1 cellular context compared by ENCODE assay signal in genomic region chr3:169146112-169146665, GRCh38.
TF ChIP-seq lines count a peak whose summit lies in the region.

No MANE protein-coding gene starts in this region.

TF ChIP-seq in H1, 55 proteins besides CTCF, POLR2A, EP300 and RAD21 (continued from another document):
- TF ChIP-seq CHD7 (IDR thresholded peaks at IDR 0.05; ENCODE audit: insufficient replicate concordance, low read length) (no peak), RBBP5 (IDR thresholded peaks at IDR 0.05; ENCODE audit: borderline replicate concordance, low read depth, low read length) (0 out of 2 replicates have a peak, but pooled peaks have one; percentile 50), BACH1 (IDR thresholded peaks at IDR 0.05; ENCODE audit: low read length) (0 out of 2 replicates have a peak, but pooled peaks have one; percentile 11), NANOG (IDR thresholded peaks at IDR 0.05; ENCODE audit: insufficient read depth, low read depth, low read length, poor library complexity, severe bottlenecking) (no peak)
- TF ChIP-seq, protein P1, sequence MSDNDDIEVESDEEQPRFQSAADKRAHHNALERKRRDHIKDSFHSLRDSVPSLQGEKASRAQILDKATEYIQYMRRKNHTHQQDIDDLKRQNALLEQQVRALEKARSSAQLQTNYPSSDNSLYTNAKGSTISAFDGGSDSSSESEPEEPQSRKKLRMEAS (IDR thresholded peaks at IDR 0.05): 0 out of 2 replicates have a peak, but pooled peaks have one; percentile 9
TF ChIP-seq in H1: peak in this region for 10.
